Comparison of ENCODE assay signal across 28 cellular contexts in genomic region chr2:45879936-45880335, GRCh38.
"Had no signal": no experiment of that assay in that cellular context is flagged by ENCODE, and none has a peak within 500 bp of the region (broad histone marks: within the 10 kb centered on the region; RNA-seq: fewer than 3 reads in every experiment).

No MANE protein-coding gene starts in this region.

- H3K27ac ChIP-seq: neutrophil, pancreas, prostate gland, right lobe of liver, skin epidermis, spleen, suprapubic skin, testis, tibial artery, upper lobe of left lung, vagina had no signal

- H3K9me3 ChIP-seq: pancreas, prostate gland, right lobe of liver, testis, vagina had no signal

- H3K4me1 ChIP-seq: prostate gland, right lobe of liver had no signal

- H3K4me3 Mint-ChIP-seq: naive thymus-derived CD8-positive, alpha-beta T cell; natural killer cell treated with Interleukin-12 subunit alpha and Interleukin-12 subunit beta and Interleukin-15 and Interleukin-18, amount 100 ng/mL, for 72 hours; nephron progenitor cell; neural crest cell; stimulated activated effector memory CD8-positive, alpha-beta T cell treated with anti-CD3 and anti-CD28 coated beads, Interleukin-12 subunit alpha, Interleukin-12 subunit beta, amount 100 ng/mL, for 72 hours; stimulated activated naive B cell treated with anti-CD40 and anti-IgM and Interleukin-4, amounts not matched to agents 10 μg/mL and 1 μg/mL and 100 μg/mL, for 72 hours; stimulated activated naive CD8-positive, alpha-beta T cell treated with anti-CD3 and anti-CD28 coated beads, Interleukin-15, amount 100 ng/mL, for 72 hours had no signal

- ATAC-seq: naive thymus-derived CD8-positive, alpha-beta T cell; natural killer cell treated with Interleukin-12 subunit alpha and Interleukin-12 subunit beta and Interleukin-15 and Interleukin-18, amount 100 ng/mL, for 72 hours; pancreas; right cardiac atrium; stimulated activated effector memory CD8-positive, alpha-beta T cell treated with anti-CD3 and anti-CD28 coated beads, Interleukin-12 subunit alpha, Interleukin-12 subunit beta, amount 100 ng/mL, for 72 hours; stimulated activated naive CD8-positive, alpha-beta T cell treated with anti-CD3 and anti-CD28 coated beads, Interleukin-15, amount 100 ng/mL, for 72 hours; stimulated activated naive CD8-positive, alpha-beta T cell treated with anti-CD3 and anti-CD28 coated beads, Interleukin-15, Interleukin-2, amounts not matched to agents 100 U/mL and 50 U/mL, for 24 hours had no signal

- DNase-seq: naive thymus-derived CD8-positive, alpha-beta T cell; nephron progenitor cell; nucleus accumbens; pancreas; right cardiac atrium; right lobe of liver; spleen; stimulated activated CD4-positive, alpha-beta T cell treated with anti-CD3 and anti-CD28 coated beads, Interleukin-12 subunit alpha, Interleukin-12 subunit beta, amount 100 ng/mL, for 4 hours; stimulated activated CD4-positive, alpha-beta T cell treated with anti-CD3 and anti-CD28 coated beads, Interleukin-2, amount 100 ng/mL, for 24 hours; stimulated activated CD4-positive, alpha-beta T cell treated with anti-CD3 and anti-CD28 coated beads, Interleukin-2, amount 100 ng/mL, for 48 hours; stimulated activated CD4-positive, alpha-beta T cell treated with anti-CD3 and anti-CD28 coated beads, Interleukin-4, amount 100 ng/mL, for 24 hours; stimulated activated naive B cell treated with anti-CD40 and anti-IgM and Interleukin-4, amounts not matched to agents 10 μg/mL and 1 μg/mL and 100 μg/mL, for 72 hours; stimulated activated naive CD8-positive, alpha-beta T cell treated with anti-CD3 and anti-CD28 coated beads, Interleukin-15, amount 100 ng/mL, for 72 hours; stimulated activated naive CD8-positive, alpha-beta T cell treated with anti-CD3 and anti-CD28 coated beads, Interleukin-15, Interleukin-2, amounts not matched to agents 100 U/mL and 50 U/mL, for 24 hours; substantia nigra; testis; tibial artery; trophoblast cell had no signal

- H3K36me3 Mint-ChIP-seq: stimulated activated effector memory CD8-positive, alpha-beta T cell treated with anti-CD3 and anti-CD28 coated beads, Interleukin-12 subunit alpha, Interleukin-12 subunit beta, amount 100 ng/mL, for 72 hours had no signal

- H3K4me3 ChIP-seq: pancreas, prostate gland, right lobe of liver, skin epidermis, smooth muscle cell, spleen, suprapubic skin, testis, tibial artery, upper lobe of left lung, vagina had no signal

- H3K27me3 ChIP-seq: neutrophil, pancreas, right lobe of liver, spleen, suprapubic skin, testis, tibial artery, upper lobe of left lung, vagina had no signal

- H3K4me2 ChIP-seq: smooth muscle cell had no signal

- H3K4me1 Mint-ChIP-seq: nephron progenitor cell; stimulated activated effector memory CD8-positive, alpha-beta T cell treated with anti-CD3 and anti-CD28 coated beads, Interleukin-12 subunit alpha, Interleukin-12 subunit beta, amount 100 ng/mL, for 72 hours; stimulated activated naive CD8-positive, alpha-beta T cell treated with anti-CD3 and anti-CD28 coated beads, Interleukin-15, amount 100 ng/mL, for 72 hours had no signal

- H3K36me3 ChIP-seq: neutrophil, pancreas, prostate gland, right lobe of liver, suprapubic skin, tibial artery, upper lobe of left lung, vagina had no signal

- H3K27ac Mint-ChIP-seq: naive thymus-derived CD8-positive, alpha-beta T cell; natural killer cell treated with Interleukin-12 subunit alpha and Interleukin-12 subunit beta and Interleukin-15 and Interleukin-18, amount 100 ng/mL, for 72 hours; nephron progenitor cell; stimulated activated effector memory CD8-positive, alpha-beta T cell treated with anti-CD3 and anti-CD28 coated beads, Interleukin-12 subunit alpha, Interleukin-12 subunit beta, amount 100 ng/mL, for 72 hours had no signal

- H3K27me3 Mint-ChIP-seq: naive thymus-derived CD8-positive, alpha-beta T cell; natural killer cell treated with Interleukin-12 subunit alpha and Interleukin-12 subunit beta and Interleukin-15 and Interleukin-18, amount 100 ng/mL, for 72 hours; stimulated activated naive B cell treated with anti-CD40 and anti-IgM and Interleukin-4, amounts not matched to agents 10 μg/mL and 1 μg/mL and 100 μg/mL, for 72 hours; stimulated activated naive CD8-positive, alpha-beta T cell treated with anti-CD3 and anti-CD28 coated beads, Interleukin-15, amount 100 ng/mL, for 72 hours had no signal
